In genomic region chr4:45292844-45293243, GRCh38 we compare ENCODE assay signal across 23 cellular contexts.
"Had no signal": no experiment of that assay in that cellular context is flagged by ENCODE, and none has a peak within 500 bp of the region (broad histone marks: within the 10 kb centered on the region; RNA-seq: fewer than 3 reads in every experiment).

No MANE protein-coding gene starts in this region.

- ATAC-seq: HepG2 had no signal

- H3K9me3 ChIP-seq: SJSA1 had no signal

- DNase-seq: IMR-90, Karpas-422, KG1, MG63, NCI-H1092 treated with DMSO at 0.1 percent for 48 hours, NCI-H1436, NCI-H187, NCI-H2029, NCI-H2081 treated with DMSO at 0.1 percent for 48 hours, NCI-H2171, NCI-H226, NCI-H446, NCI-H510A, NCI-H524 treated with DMSO at 0.1 percent for 48 hours, NCI-H69, NCI-H774, Right ventricle myocardium superior, RPMI8226, SIG-M5 had no signal

- H3K27me3 ChIP-seq: MG63, SJSA1 had no signal

- H3K36me3 ChIP-seq: MG63, SJSA1 had no signal

- FAIRE-seq: HepG2, RCC 7860 had no signal

- H3K4me1 ChIP-seq: SJSA1 had no signal

- H3K4me3 ChIP-seq: MG63, SJSA1, SK-N-MC had no signal

- H3K27ac ChIP-seq: SJSA1, SK-N-MC had no signal
